Comparison of ENCODE assay signal across 11 cellular contexts in genomic region chr18:50659091-50660003, GRCh38.
DNase-seq lines count a peak whose midpoint lies in the region; ATAC-seq, FAIRE-seq and TF ChIP-seq lines count a peak whose summit lies in the region.
"Had no signal": no experiment of that assay in that cellular context is flagged by ENCODE, and none has a peak within 500 bp of the region (broad histone marks: within the 10 kb centered on the region; RNA-seq: fewer than 3 reads in every experiment).

No MANE protein-coding gene starts in this region.

- no peaks in the 10 kb centered on the region for H3K27me3 ChIP-seq in MG63
- peaks cover 3% of the 10 kb centered on the region for H3K27me3 ChIP-seq in bronchial epithelial cell (ENCODE audit: control insufficient read depth, insufficient read depth, low read length)

- peak overlapping the region in 1 of 2 donors; percentile 2 for H3K27ac ChIP-seq in kidney (ENCODE audit: low read depth in 2 of 2, low read length in 2 of 2)
- H3K27ac ChIP-seq: skin epidermis had no signal

- TF ChIP-seq CTCF in bronchial epithelial cell (IDR thresholded peaks at IDR 0.05; ENCODE audit: insufficient read depth, low read length, severe bottlenecking) (peak; percentile 43), kidney (IDR thresholded peaks at IDR 0.05; ENCODE audit: borderline replicate concordance, extremely low read depth, insufficient read depth) (peak; percentile 4)

- no peaks in the 10 kb centered on the region for H3K36me3 ChIP-seq in MG63
- H3K36me3 ChIP-seq in bronchial epithelial cell (ENCODE audit: control insufficient read depth, insufficient read depth, low read length) = no peaks in the 10 kb centered on the region
- no peaks in the 10 kb centered on the region for H3K36me3 ChIP-seq in kidney (ENCODE audit: control insufficient read depth in 1 of 2, insufficient read depth in 2 of 2, low read length in 2 of 2)

- no peak overlapping the region for H3K9ac ChIP-seq in kidney (ENCODE audit: low read length in 2 of 2)

- H3K9me3 ChIP-seq in MG63 = peaks cover 6% of the 10 kb centered on the region; the same call in 1 of the 2 replicates
- peaks cover 2 to 9% of the 10 kb centered on the region in 2 donors for H3K9me3 ChIP-seq in kidney (ENCODE audit: control insufficient read depth in 1 of 2, low read length in 2 of 2)

- no peak for FAIRE-seq in bronchial epithelial cell (lab: Jason Lieb, UNC)
- FAIRE-seq in kidney (lab: Jason Lieb, UNC) = no peak
- FAIRE-seq: islet of Langerhans had no signal

- ATAC-seq in HG03520 (IDR thresholded peaks at IDR 0.05; ENCODE audit: unreplicated experiment) = no peak
- ATAC-seq in GM19467 (IDR thresholded peaks at IDR 0.05; ENCODE audit: unreplicated experiment) = no peak

- intact Hi-C loops in kidney (cut with DNase I) = no loop called here

- DNase-seq in 8988T (peak; percentile 35), MG63 (peak; percentile 67), bronchial epithelial cell (ENCODE audit: low read depth) (peak; percentile 73), kidney (no peak), NCI-H2227 (lab: John Stamatoyannopoulos, UW; ENCODE audit: unreplicated experiment) (no peak), NCI-H1417 (lab: John Stamatoyannopoulos, UW) (no peak)
- DNase-seq: central memory CD4-positive, alpha-beta T cell had no signal

- H3K4me1 ChIP-seq in kidney (ENCODE audit: control insufficient read depth in 1 of 2, insufficient read depth in 1 of 2, low read depth in 1 of 2, low read length in 2 of 2) = peaks cover 7 to 12% of the 10 kb centered on the region in 2 donors

- no peak overlapping the region for H3K4me3 ChIP-seq in MG63
- no peak overlapping the region for H3K4me3 ChIP-seq in bronchial epithelial cell (ENCODE audit: low read depth, low read length)
- no peak overlapping the region for H3K4me3 ChIP-seq in kidney (ENCODE audit: low read length in 2 of 2)
- H3K4me3 ChIP-seq: skin epidermis had no signal

Comparison
In these comparisons a context has a peak if more than half of its experiments do, and no peak if none do; other contexts are left out.
1. DNase-seq: peak in 8988T (single experiment), MG63 (single experiment) and bronchial epithelial cell (single experiment); none in kidney (single experiment), NCI-H2227 (single experiment) and NCI-H1417 (0 of 3).